In genomic region chr19:55289117-55289796, GRCh38 we compare ENCODE assay signal across 19 cellular contexts. TPM values are rescaled to one million over a fixed set of nuclear protein-coding genes. Genes with fewer than 3 reads are reported as not detected.
DNase-seq lines count a peak whose midpoint lies in the region; TF ChIP-seq lines count a peak whose summit lies in the region.
"Had no signal": no experiment of that assay in that cellular context is flagged by ENCODE, and none has a peak within 500 bp of the region (broad histone marks: within the 10 kb centered on the region; RNA-seq: fewer than 3 reads in every experiment).

No MANE protein-coding gene starts in this region.

- peaks cover 10% of the 10 kb centered on the region; the same call in 1 of the 2 replicates for H3K79me2 ChIP-seq in SK-N-SH (ENCODE audit: insufficient read depth)
- no peaks in the 10 kb centered on the region for H3K79me2 ChIP-seq in osteoblast (ENCODE audit: insufficient read depth, low read length)

- 100% methylated on average over 7 of the region's 9 CpGs for WGBS in SK-N-SH (ENCODE audit: low lambda C conversion rate)

- peaks cover 10 to 14% of the 10 kb centered on the region in 2 experiments for H3K36me3 ChIP-seq in SK-N-SH (replicated peaks in 1 of 2; ENCODE audit: control insufficient read depth in 1 of 2, insufficient read depth in 2 of 2, low read length in 1 of 2)
- peaks cover 6% of the 10 kb centered on the region for H3K36me3 ChIP-seq in osteoblast (ENCODE audit: insufficient read depth, low read length)

- no peaks in the 10 kb centered on the region for H3K27me3 ChIP-seq in SK-N-SH (ENCODE audit: insufficient read depth)
- no peaks in the 10 kb centered on the region for H3K27me3 ChIP-seq in osteoblast (ENCODE audit: insufficient read depth, low read length)
- H3K27me3 ChIP-seq: hepatocyte, testis had no signal

- H3K4me3 ChIP-seq in SK-N-SH (ENCODE audit: low read depth in 2 of 2, low read length in 1 of 2) (no peak overlapping the region), osteoblast (ENCODE audit: insufficient read depth, low read length) (no peak overlapping the region)
- H3K4me3 ChIP-seq: hepatocyte, testis had no signal

- no peak overlapping the region for H3K9ac ChIP-seq in SK-N-SH

- CTCF ChIA-PET in SK-N-SH (lab: Yijun Ruan, JAX) = interaction anchor here (3.9 kb wide), 1 partner anchor 12 kb away, joined by 21 read pairs; no protein-coding TSS in a partner anchor
- CTCF ChIA-PET in GM10248 (lab: Yijun Ruan, JAX) = interaction anchor here (6.6 kb wide), 1 partner anchor 13 kb away, joined by 80 read pairs; no protein-coding TSS in a partner anchor

- peak; percentile 15 to 60 for DNase-seq in NCI-H524 (lab: John Stamatoyannopoulos, UW)
- no peak for DNase-seq in NCI-H524 treated with DMSO at 0.1 percent for 48 hours (lab: John Stamatoyannopoulos, UW)
- peak; percentile 33 for DNase-seq in SK-N-SH
- DNase-seq in osteoblast (ENCODE audit: insufficient read length, low spot score, missing footprints) = peak; percentile 87
- DNase-seq in GM10248 (ENCODE audit: extremely low spot score) = no peak
- no peak for DNase-seq in COR-L47 (lab: John Stamatoyannopoulos, UW)
- DNase-seq: activated CD4-positive, alpha-beta memory T cell treated with anti-CD3 and anti-CD28 coated beads, Interleukin-2, amount 10 ng/mL, durations not matched to agents 7 days and 5 days; Calu3; cortex of kidney; GOT3; KG1; left cardiac atrium; NCI-H1436; Right ventricle myocardium superior; stimulated activated CD4-positive, alpha-beta T cell treated with anti-CD3 and anti-CD28 coated beads, Interleukin-15, amount 100 ng/mL, for 24 hours; testis had no signal

- no peaks in the 10 kb centered on the region for H3K9me2 ChIP-seq in SK-N-SH

- H3K4me1 ChIP-seq in SK-N-SH (ENCODE audit: control insufficient read depth in 1 of 2, insufficient read depth in 2 of 2, low read depth in 1 of 2, low read length in 1 of 2) = peaks cover 0 to 7% of the 10 kb centered on the region in 2 experiments; a peak in 1 of 4 replicates
- peaks cover 6% of the 10 kb centered on the region for H3K4me1 ChIP-seq in osteoblast (ENCODE audit: insufficient read depth, low read length)
- H3K4me1 ChIP-seq: testis had no signal

- POLR2A ChIA-PET in SK-N-SH (lab: Yijun Ruan, JAX) = no interaction called here
- POLR2A ChIA-PET in GM10248 (lab: Yijun Ruan, JAX) = no interaction called here

- H3K27ac ChIP-seq in SK-N-SH (ENCODE audit: low read depth in 2 of 2, low read length in 1 of 2) (no peak overlapping the region), osteoblast (ENCODE audit: low read depth, low read length) (no peak overlapping the region)
- H3K27ac ChIP-seq: hepatocyte, testis had no signal

- no peak for TF ChIP-seq EP300 in SK-N-SH (IDR thresholded peaks at IDR 0.05; ENCODE audit: borderline replicate concordance in 1 of 2, low read depth in 1 of 2, low read length in 1 of 2)

- H4K20me1 ChIP-seq in SK-N-SH (ENCODE audit: insufficient read depth) (no peaks in the 10 kb centered on the region), osteoblast (ENCODE audit: insufficient read depth, low read length) (no peaks in the 10 kb centered on the region)

- no peak for TF ChIP-seq CTCF in SK-N-SH (IDR thresholded peaks at IDR 0.05)
- TF ChIP-seq CTCF in osteoblast (IDR thresholded peaks at IDR 0.05; ENCODE audit: extremely low read depth, low read depth, low read length) = no peak
- TF ChIP-seq CTCF in GM10248 (IDR thresholded peaks at IDR 0.05; ENCODE audit: control extremely low read depth, extremely low read depth, low read depth, missing control alignments) = no peak

- no peak overlapping the region for H2AFZ ChIP-seq in SK-N-SH (ENCODE audit: low read depth)
- H2AFZ ChIP-seq in osteoblast (ENCODE audit: low read length) = no peak overlapping the region
- H2AFZ ChIP-seq: hepatocyte had no signal

- no peaks in the 10 kb centered on the region for H3K9me3 ChIP-seq in SK-N-SH
- H3K9me3 ChIP-seq in osteoblast (ENCODE audit: low read depth, low read length) = no peaks in the 10 kb centered on the region
- H3K9me3 ChIP-seq: testis had no signal

- no peaks in the 10 kb centered on the region for H3F3A ChIP-seq in SK-N-SH (replicated peaks; ENCODE audit: insufficient read depth)

- no peak for TF ChIP-seq RAD21 in SK-N-SH (IDR thresholded peaks at IDR 0.05; ENCODE audit: low read length)

- no peak overlapping the region for H3K4me2 ChIP-seq in SK-N-SH
- no peak overlapping the region for H3K4me2 ChIP-seq in osteoblast (ENCODE audit: insufficient read depth, low read length)
- H3K4me2 ChIP-seq: hepatocyte had no signal

TF ChIP-seq in SK-N-SH, 30 proteins besides CTCF, POLR2A, EP300 and RAD21:
- TF ChIP-seq EZH2phosphoT487 (IDR thresholded peaks at IDR 0.05; ENCODE audit: borderline replicate concordance, low read depth) (no peak), CHD2 (IDR thresholded peaks at IDR 0.05; ENCODE audit: low read length, partially characterized antibody) (no peak), NRF1 (IDR thresholded peaks at IDR 0.05; ENCODE audit: low read depth, low read length) (no peak), ZBTB33 (IDR thresholded peaks at IDR 0.05; ENCODE audit: borderline replicate concordance, low read depth) (no peak), GATA2 (CRISPR knock-in tag; IDR thresholded peaks at IDR 0.05) (no peak), GABPA (IDR thresholded peaks at IDR 0.05; ENCODE audit: low read depth) (peak; percentile 54)

RNA-seq across cellular contexts. Expression of gene BRSK1, which starts 5.5 kb away (rescaled TPM):
- 32.2 and 49.7 TPM in 2 replicates for polyA plus RNA-seq in SK-N-SH (2012; rRNA removed)
- polyA plus RNA-seq in SK-N-SH (2012; cell fraction: cytosol; rRNA removed) = 23.5 and 24.1 TPM in 2 replicates
- 150 and 318 TPM in 2 replicates for polyA plus RNA-seq in SK-N-SH (2012; cell fraction: nucleus; rRNA removed)
- total RNA-seq in osteoblast = 1.8 and 4.0 TPM in 2 replicates

RNA-seq across cellular contexts. Expression of gene HSPBP1, which starts 9.3 kb away (rescaled TPM):
- polyA plus RNA-seq in SK-N-SH (2012; rRNA removed) = 51.7 and 55.4 TPM in 2 replicates
- 21.5 and 38.1 TPM in 2 replicates for polyA plus RNA-seq in SK-N-SH (2012; cell fraction: cytosol; rRNA removed)
- 42.7 and 50.6 TPM in 2 replicates for polyA plus RNA-seq in SK-N-SH (2012; cell fraction: nucleus; rRNA removed)
- total RNA-seq in osteoblast = 20.6 and 26.4 TPM in 2 replicates

RNA-seq across cellular contexts. Expression of gene PPP6R1, which starts 30.4 kb away (rescaled TPM):
- polyA plus RNA-seq in SK-N-SH (2012; rRNA removed) = 44.9 and 47.8 TPM in 2 replicates
- polyA plus RNA-seq in SK-N-SH (2012; cell fraction: cytosol; rRNA removed) = 23.6 and 36.5 TPM in 2 replicates
- polyA plus RNA-seq in SK-N-SH (2012; cell fraction: nucleus; rRNA removed) = 89.2 and 89.5 TPM in 2 replicates
- total RNA-seq in osteoblast = 27.1 and 32.6 TPM in 2 replicates

RNA-seq across cellular contexts. Expression of gene TMEM150B, which starts 35.9 kb away (rescaled TPM):
- not detected in 2 replicates for polyA plus RNA-seq in SK-N-SH (2012; rRNA removed)
- not detected in 2 replicates for polyA plus RNA-seq in SK-N-SH (2012; cell fraction: cytosol; rRNA removed)
- not detected in 2 replicates for polyA plus RNA-seq in SK-N-SH (2012; cell fraction: nucleus; rRNA removed)
- total RNA-seq in osteoblast = under 0.01 and 0.29 TPM in 2 replicates
- total RNA-seq: Calu3, esophagus mucosa, progenitor cell of endocrine pancreas had no signal

RNA-seq across cellular contexts. Expression of gene KMT5C, which starts 50.4 kb away (rescaled TPM):
- polyA plus RNA-seq in SK-N-SH (2012; rRNA removed) = 14.0 and 14.4 TPM in 2 replicates
- 3.7 and 5.8 TPM in 2 replicates for polyA plus RNA-seq in SK-N-SH (2012; cell fraction: cytosol; rRNA removed)
- 79.1 and 122 TPM in 2 replicates for polyA plus RNA-seq in SK-N-SH (2012; cell fraction: nucleus; rRNA removed)
- total RNA-seq in osteoblast = 9.7 and 10.9 TPM in 2 replicates

Comparison
In these comparisons a context has a peak if more than half of its experiments do, and no peak if none do; other contexts are left out.
1. DNase-seq: peak in NCI-H524 (2 of 2), SK-N-SH (single experiment) and osteoblast (single experiment); none in NCI-H524 treated with DMSO at 0.1 percent for 48 hours (single experiment), GM10248 (single experiment) and COR-L47 (single experiment).